21 cellular contexts compared by ENCODE assay signal in genomic region chr22:31764785-31765184, GRCh38.
"Had no signal": no experiment of that assay in that cellular context is flagged by ENCODE, and none has a peak within 500 bp of the region (broad histone marks: within the 10 kb centered on the region; RNA-seq: fewer than 3 reads in every experiment).

No MANE protein-coding gene starts in this region.

- H3K4me3 ChIP-seq: cardiac muscle cell, SK-N-MC had no signal

- H3K4me1 Mint-ChIP-seq: T-cell had no signal

- H3K27me3 Mint-ChIP-seq: activated CD8-positive, alpha-beta T cell treated with anti-CD3 and anti-CD28 coated beads for 36 hours; T-cell had no signal

- H3K9me3 Mint-ChIP-seq: activated CD8-positive, alpha-beta T cell treated with anti-CD3 and anti-CD28 coated beads for 36 hours; activated naive CD4-positive, alpha-beta T cell treated with anti-CD3 and anti-CD28 coated beads, Interleukin-2, amount 50 U/mL, for 72 hours; activated T-cell treated with anti-CD3 and anti-CD28 coated beads, Interleukin-2, amount 50 U/mL, for 72 hours; T-cell had no signal

- DNase-seq: activated CD4-positive, alpha-beta T cell treated with anti-CD3 and anti-CD28 coated beads for 4 hours; activated CD8-positive, alpha-beta memory T cell treated with anti-CD3 and anti-CD28 coated beads, Interleukin-2, amount 50 U/mL, for 4 hours; activated CD8-positive, alpha-beta T cell treated with anti-CD3 and anti-CD28 coated beads for 36 hours; activated T-cell treated with anti-CD3 and anti-CD28 coated beads, Interleukin-2, amount 50 U/mL, for 72 hours; brain microvascular endothelial cell; cerebellar nuclear complex; Kasumi-1; KBM-7; NCI-H1048; NCI-H146; NCI-H1930; NCI-H2171; NCI-H226; NCI-H526; NCI-H82; SIG-M5; T-cell; WERI-Rb-1 had no signal

- H3K27ac Mint-ChIP-seq: activated CD8-positive, alpha-beta T cell treated with anti-CD3 and anti-CD28 coated beads for 36 hours; activated T-cell treated with anti-CD3 and anti-CD28 coated beads, Interleukin-2, amount 50 U/mL, for 72 hours; T-cell had no signal

- ATAC-seq: activated CD8-positive, alpha-beta T cell treated with anti-CD3 and anti-CD28 coated beads for 36 hours; activated naive CD4-positive, alpha-beta T cell treated with anti-CD3 and anti-CD28 coated beads, Interleukin-2, amount 50 U/mL, for 72 hours; activated T-cell treated with anti-CD3 and anti-CD28 coated beads, Interleukin-2, amount 50 U/mL, for 72 hours; T-cell had no signal

- H3K4me3 Mint-ChIP-seq: activated CD8-positive, alpha-beta T cell treated with anti-CD3 and anti-CD28 coated beads for 36 hours; activated T-cell treated with anti-CD3 and anti-CD28 coated beads, Interleukin-2, amount 50 U/mL, for 72 hours; T-cell had no signal

- H3K27me3 ChIP-seq: brain microvascular endothelial cell, cardiac muscle cell had no signal

- H3K27ac ChIP-seq: brain microvascular endothelial cell, cardiac muscle cell, SK-N-MC, WERI-Rb-1 had no signal
